ENCODE assay signal across 20 cellular contexts in genomic region chr2:207879536-207879935, GRCh38.
DNase-seq lines count a peak whose midpoint lies in the region; FAIRE-seq and TF ChIP-seq lines count a peak whose summit lies in the region.
"Had no signal": no experiment of that assay in that cellular context is flagged by ENCODE, and none has a peak within 500 bp of the region (broad histone marks: within the 10 kb centered on the region; RNA-seq: fewer than 3 reads in every experiment).

No MANE protein-coding gene starts in this region.

- no peak for TF ChIP-seq POLR2A in breast epithelium (IDR thresholded peaks at IDR 0.05)

- H3K27me3 ChIP-seq in mammary epithelial cell (ENCODE audit: insufficient read depth, low read length): no peaks in the 10 kb centered on the region
- no peaks in the 10 kb centered on the region for H3K27me3 ChIP-seq in breast epithelium
- H3K27me3 ChIP-seq in astrocyte (ENCODE audit: insufficient read depth, low read length): no peaks in the 10 kb centered on the region
- H3K27me3 ChIP-seq: heart left ventricle, sigmoid colon had no signal

- H3K4me1 Mint-ChIP-seq in astrocyte (ENCODE audit: low read depth, unreplicated experiment): peaks cover 6% of the 10 kb centered on the region

- no peak for TF ChIP-seq CTCF in mammary epithelial cell (conservative IDR thresholded peaks at IDR 0.05 in 1 of 2, IDR thresholded peaks at IDR 0.05 in 1 of 2; ENCODE audit: extremely low read depth in 1 of 2, insufficient read depth in 1 of 2, low read depth in 1 of 2, low read length in 2 of 2)
- no peak for TF ChIP-seq CTCF in breast epithelium (IDR thresholded peaks at IDR 0.05)
- no peak for TF ChIP-seq CTCF in astrocyte (IDR thresholded peaks at IDR 0.05; ENCODE audit: insufficient read depth, low read depth, low read length)

- H3K9me3 ChIP-seq in mammary epithelial cell (replicated peaks; ENCODE audit: insufficient read depth, low read length) (no peaks in the 10 kb centered on the region), breast epithelium (no peaks in the 10 kb centered on the region), astrocyte (ENCODE audit: insufficient read depth, low read depth, low read length) (no peaks in the 10 kb centered on the region)
- H3K9me3 ChIP-seq: heart left ventricle, sigmoid colon had no signal

- H3K4me1 ChIP-seq in mammary epithelial cell (ENCODE audit: insufficient read depth, low read length): peaks cover 4% of the 10 kb centered on the region
- H3K4me1 ChIP-seq in breast epithelium: no peaks in the 10 kb centered on the region
- H3K4me1 ChIP-seq in astrocyte (ENCODE audit: insufficient read depth, low read length): no peaks in the 10 kb centered on the region
- H3K4me1 ChIP-seq: sigmoid colon had no signal

- FAIRE-seq in astrocyte (lab: Jason Lieb, UNC): peak; percentile 67
- FAIRE-seq in urothelium cell line (lab: Jason Lieb, UNC): no peak
- FAIRE-seq: keratinocyte had no signal

- no peak overlapping the region for H3K4me2 ChIP-seq in mammary epithelial cell (ENCODE audit: insufficient read depth, low read depth, low read length)
- H3K4me2 ChIP-seq in astrocyte (ENCODE audit: low read length): no peak overlapping the region
- H3K4me2 ChIP-seq: KMS-11 had no signal

- H3K4me3 ChIP-seq in mammary epithelial cell (replicated peaks in 1 of 3; ENCODE audit: insufficient read depth in 1 of 3, low read depth in 2 of 3, low read length in 3 of 3) (no peak overlapping the region), breast epithelium (no peak overlapping the region), astrocyte (ENCODE audit: insufficient read depth, low read depth, low read length) (no peak overlapping the region)
- H3K4me3 ChIP-seq: heart left ventricle, sigmoid colon had no signal

- H4K20me1 ChIP-seq in mammary epithelial cell (ENCODE audit: insufficient read depth, low read length) (no peaks in the 10 kb centered on the region), astrocyte (ENCODE audit: insufficient read depth, low read length) (no peaks in the 10 kb centered on the region)

- no peaks in the 10 kb centered on the region for H3K9me3 Mint-ChIP-seq in astrocyte (ENCODE audit: unreplicated experiment)

- no TSS peak for BruUV-seq in mammary epithelial cell (replicated peaks; lab: Mats Ljungman, UMichigan)

- H3K27me3 Mint-ChIP-seq in astrocyte (ENCODE audit: low read depth, unreplicated experiment): no peaks in the 10 kb centered on the region
- H3K27me3 Mint-ChIP-seq: activated CD4-positive, alpha-beta T cell treated with anti-CD3 and anti-CD28 coated beads for 36 hours had no signal

- H3K79me2 ChIP-seq in mammary epithelial cell (ENCODE audit: insufficient read depth, low read length): no peaks in the 10 kb centered on the region
- H3K79me2 ChIP-seq in astrocyte (ENCODE audit: insufficient read depth, low read length): no peaks in the 10 kb centered on the region

- DNase-seq in mammary epithelial cell: peak; percentile 4
- no peak for DNase-seq in breast epithelium (ENCODE audit: low spot score in 2 of 2)
- DNase-seq in astrocyte (ENCODE audit: low read depth): peak; percentile 23
- peak; percentile 22 for DNase-seq in glomerular visceral epithelial cell (ENCODE audit: extremely low spot score)
- DNase-seq in urothelium cell line (ENCODE audit: low spot score): peak; percentile 13
- no peak for DNase-seq in NCI-H187 (lab: John Stamatoyannopoulos, UW)
- DNase-seq in hypothalamus (lab: John Stamatoyannopoulos, UW): no peak
- DNase-seq in SHP77 treated with DMSO at 0.1 percent for 48 hours (lab: John Stamatoyannopoulos, UW): no peak
- DNase-seq: activated CD4-positive, alpha-beta T cell treated with anti-CD3 and anti-CD28 coated beads for 36 hours; activated naive CD4-positive, alpha-beta T cell treated with anti-CD3 and anti-CD28 coated beads, Interleukin-2, amount 50 U/mL, for 16 hours; central memory CD4-positive, alpha-beta T cell; heart left ventricle; NCI-H1417 treated with DMSO at 0.1 percent for 48 hours; nucleus accumbens; Right ventricle myocardium superior; sigmoid colon; stimulated activated CD4-positive, alpha-beta T cell treated with anti-CD3 and anti-CD28 coated beads, Interleukin-4, amount 100 ng/mL, for 24 hours had no signal

- H3K27ac ChIP-seq in mammary epithelial cell (ENCODE audit: insufficient read depth, low read depth, low read length) (no peak overlapping the region), breast epithelium (no peak overlapping the region), astrocyte (ENCODE audit: low read depth, low read length) (no peak overlapping the region)
- H3K27ac ChIP-seq: 22Rv1, heart left ventricle, KMS-11, sigmoid colon had no signal

- H3K36me3 Mint-ChIP-seq in astrocyte (ENCODE audit: low read depth, unreplicated experiment): no peaks in the 10 kb centered on the region

- H3K27ac Mint-ChIP-seq in astrocyte (ENCODE audit: unreplicated experiment): peak overlapping the region; percentile 73
- H3K27ac Mint-ChIP-seq: activated CD4-positive, alpha-beta T cell treated with anti-CD3 and anti-CD28 coated beads for 36 hours had no signal

- CTCF ChIA-PET in mammary epithelial cell (lab: Charles Lee; ENCODE audit: low non-redundant PET): no interaction called here

- no peak overlapping the region for H3K4me3 Mint-ChIP-seq in astrocyte (ENCODE audit: unreplicated experiment)
- H3K4me3 Mint-ChIP-seq: activated CD4-positive, alpha-beta T cell treated with anti-CD3 and anti-CD28 coated beads for 36 hours had no signal

- H3K36me3 ChIP-seq in mammary epithelial cell (ENCODE audit: insufficient read depth, low read length) (no peaks in the 10 kb centered on the region), breast epithelium (no peaks in the 10 kb centered on the region), astrocyte (ENCODE audit: insufficient read depth, low read length) (no peaks in the 10 kb centered on the region)
- H3K36me3 ChIP-seq: heart left ventricle, sigmoid colon had no signal

- WGBS in mammary epithelial cell (ENCODE audit: low coverage, missing lambda C conversion rate): 90% methylated on average over 2 of the region's 2 CpGs

- dilution Hi-C loops in mammary epithelial cell (cut with HindIII; ENCODE audit: low sequenced_read_pairs): no loop called here

- H2AFZ ChIP-seq in mammary epithelial cell (ENCODE audit: low read depth, low read length): no peak overlapping the region
- H2AFZ ChIP-seq in astrocyte (ENCODE audit: low read depth, low read length): no peak overlapping the region

- intact Hi-C loops in mammary epithelial cell (cut with micrococcal nuclease): no loop called here
- intact Hi-C loops in breast epithelium (cut with DNase I; ENCODE audit: low total_unique reads): no loop called here

- in situ Hi-C loops in mammary epithelial cell (cut with MboI; ENCODE audit: low sequenced_read_pairs in 2 of 2): no loop called here

- no peak overlapping the region for H3K9ac ChIP-seq in mammary epithelial cell (ENCODE audit: insufficient read depth, low read length)
- no peak overlapping the region for H3K9ac ChIP-seq in astrocyte (ENCODE audit: low read length)
- H3K9ac ChIP-seq: KMS-11 had no signal

Comparison
In these comparisons a context has a peak if more than half of its experiments do, and no peak if none do; other contexts are left out.
1. DNase-seq: peak in mammary epithelial cell (single experiment), astrocyte (single experiment), glomerular visceral epithelial cell (single experiment) and urothelium cell line (single experiment); none in breast epithelium (0 of 2), NCI-H187 (0 of 2), hypothalamus (0 of 51) and SHP77 treated with DMSO at 0.1 percent for 48 hours (single experiment).